32 cellular contexts compared by ENCODE assay signal in the genomic region with DNA sequence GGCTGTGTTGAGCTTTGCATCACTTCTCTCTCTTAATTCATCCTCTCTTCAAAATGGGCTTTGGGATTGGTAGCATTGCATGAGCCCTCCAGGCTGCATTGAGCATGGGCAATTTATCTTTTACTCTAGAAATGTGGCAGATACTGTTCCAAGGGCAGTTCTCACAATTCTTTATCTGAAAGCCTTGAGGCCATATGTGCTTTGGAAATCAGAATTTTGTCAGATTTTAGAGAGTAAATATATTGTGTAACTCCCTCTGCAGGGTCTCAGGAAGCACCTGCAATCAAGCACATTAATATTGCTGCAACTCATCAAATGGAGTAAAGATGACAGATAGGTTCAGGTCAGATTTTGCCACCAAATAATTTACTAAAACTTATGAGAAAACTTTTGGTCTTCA. TPM values are rescaled to one million over a fixed set of nuclear protein-coding genes. Genes with fewer than 3 reads are reported as not detected.
"Had no signal": no experiment of that assay in that cellular context is flagged by ENCODE, and none has a peak within 500 bp of the region (broad histone marks: within the 10 kb centered on the region; RNA-seq: fewer than 3 reads in every experiment).

No MANE protein-coding gene starts in this region.

- H3K27me3 ChIP-seq: ascending aorta, brain microvascular endothelial cell, esophagus muscularis mucosa, foreskin keratinocyte, gastrocnemius medialis had no signal

- H3K36me3 ChIP-seq: brain microvascular endothelial cell had no signal

- DNase-seq: activated CD4-positive, alpha-beta memory T cell treated with anti-CD3 and anti-CD28 coated beads, Interleukin-2, amount 10 ng/mL, durations not matched to agents 7 days and 5 days; activated CD4-positive, alpha-beta T cell treated with anti-CD3 and anti-CD28 coated beads for 1 hour; activated CD4-positive, alpha-beta T cell treated with anti-CD3 and anti-CD28 coated beads for 4 hours; activated CD4-positive, alpha-beta T cell treated with anti-CD3 and anti-CD28 coated beads, Interleukin-2, amount 10 ng/mL, durations not matched to agents 7 days and 5 days; activated CD4-positive, alpha-beta T cell treated with anti-CD3 and anti-CD28 coated beads, Interleukin-2, amount 50 U/mL, for 4 hours; activated CD8-positive, alpha-beta memory T cell treated with anti-CD3 and anti-CD28 coated beads, Interleukin-2, amount 50 U/mL, for 48 hours; activated gamma-delta T cell; activated naive CD4-positive, alpha-beta T cell; activated naive CD4-positive, alpha-beta T cell treated with anti-CD3 and anti-CD28 coated beads, Interleukin-2, amount 10 ng/mL, durations not matched to agents 7 days and 5 days; activated naive CD8-positive, alpha-beta T cell treated with anti-CD3 and anti-CD28 coated beads, Interleukin-2, amount 10 ng/mL, durations not matched to agents 7 days and 5 days; activated T-cell treated with anti-CD3 and anti-CD28 coated beads for 4 hours; activated T-cell treated with anti-CD3 and anti-CD28 coated beads, Interleukin-2, amount 50 U/mL, for 24 hours; activated T-cell treated with anti-CD3 and anti-CD28 coated beads, Interleukin-2, amount 50 U/mL, for 72 hours; brain microvascular endothelial cell; cortex of kidney; dermis blood vessel endothelial cell; effector CD4-positive, alpha-beta T cell; effector memory CD8-positive, alpha-beta T cell; erythroblast; gastrocnemius medialis; T-helper 2 cell had no signal

- FAIRE-seq: bronchial epithelial cell, colon had no signal

- H3K27ac ChIP-seq: ascending aorta, brain microvascular endothelial cell, esophagus muscularis mucosa, foreskin keratinocyte, gastrocnemius medialis, VCaP had no signal

- H3K4me3 ChIP-seq: ascending aorta, esophagus muscularis mucosa, gastrocnemius medialis had no signal

- ATAC-seq: effector memory CD8-positive, alpha-beta T cell; gastrocnemius medialis; WTC11 had no signal

- H3K4me1 ChIP-seq: ascending aorta, esophagus muscularis mucosa, foreskin keratinocyte, gastrocnemius medialis had no signal

RNA-seq across cellular contexts. Expression of a gene that starts 17.6 kb away (rescaled TPM):
- total RNA-seq: activated CD4-positive, alpha-beta memory T cell treated with anti-CD3 and anti-CD28 coated beads, Interleukin-2, amount 10 ng/mL, durations not matched to agents 7 days and 5 days; activated CD4-positive, alpha-beta T cell treated with anti-CD3 and anti-CD28 coated beads, Interleukin-2, amount 10 ng/mL, durations not matched to agents 7 days and 5 days; activated naive CD4-positive, alpha-beta T cell treated with anti-CD3 and anti-CD28 coated beads, Interleukin-2, amount 50 U/mL, for 72 hours; activated naive CD8-positive, alpha-beta T cell treated with anti-CD3 and anti-CD28 coated beads, Interleukin-2, amount 10 ng/mL, durations not matched to agents 7 days and 5 days; activated T-cell treated with anti-CD3 and anti-CD28 coated beads, Interleukin-2, amount 50 U/mL, for 72 hours; bronchial epithelial cell; foreskin keratinocyte; glomerular endothelial cell; T-helper 1 cell treated with Interleukin-12 subunit alpha and Interleukin-12 subunit beta and Interleukin-4 antibody, amounts not matched to agents 30 ng/mL and 1 ng/mL, for 36 hours had no signal
- polyA plus RNA-seq: foreskin keratinocyte had no signal

RNA-seq across cellular contexts. Expression of a gene that starts 33.2 kb away (rescaled TPM):
- total RNA-seq: activated CD4-positive, alpha-beta memory T cell treated with anti-CD3 and anti-CD28 coated beads, Interleukin-2, amount 10 ng/mL, durations not matched to agents 7 days and 5 days; activated naive CD4-positive, alpha-beta T cell treated with anti-CD3 and anti-CD28 coated beads, Interleukin-2, amount 50 U/mL, for 72 hours; activated naive CD8-positive, alpha-beta T cell treated with anti-CD3 and anti-CD28 coated beads, Interleukin-2, amount 10 ng/mL, durations not matched to agents 7 days and 5 days; cerebellum; dermis blood vessel endothelial cell; esophagus muscularis mucosa; glomerular endothelial cell had no signal
